ENCODE assay signal across 1 cellular context in genomic region chr13:95226932-95227718, GRCh38.
A peak's percentile ranks its signal among the peaks of the same experiment; 100 is the strongest.
TF ChIP-seq lines count a peak whose summit lies in the region.

No MANE protein-coding gene starts in this region.

TF ChIP-seq in GM12878, 131 proteins besides CTCF, POLR2A, EP300 and RAD21 (continued from another document and continues in another):
- TF ChIP-seq ZBTB33 (IDR thresholded peaks at IDR 0.05) (no peak), SREBF1 (IDR thresholded peaks at IDR 0.05; ENCODE audit: low read length) (no peak), IRF3 (IDR thresholded peaks at IDR 0.05) (no peak), GABPA (IDR thresholded peaks at IDR 0.05; ENCODE audit: low read depth) (no peak), JUNB (IDR thresholded peaks at IDR 0.05) (peak; percentile 71), CBX5 (IDR thresholded peaks at IDR 0.05; ENCODE audit: low read depth) (no peak), POLR2AphosphoS2 (IDR thresholded peaks at IDR 0.05; ENCODE audit: low read depth, low read length) (no peak), NFIC (IDR thresholded peaks at IDR 0.05; ENCODE audit: low read depth, low read length) (peak; percentile 80), STAT3 (IDR thresholded peaks at IDR 0.05; ENCODE audit: low read depth, low read length) (no peak), EZH2 (IDR thresholded peaks at IDR 0.05; ENCODE audit: borderline replicate concordance, control insufficient read depth, low read depth, low read length) (no peak), IKZF1 (conservative IDR thresholded peaks at IDR 0.05) (peak; percentile 75), TCF12 (IDR thresholded peaks at IDR 0.05; ENCODE audit: low read depth, low read length) (no peak), PRDM15 (CRISPR knock-in tag; IDR thresholded peaks at IDR 0.05) (no peak), PAX8 (IDR thresholded peaks at IDR 0.05) (no peak), ATF7 (IDR thresholded peaks at IDR 0.05; ENCODE audit: low read depth) (peak; percentile 59), EED (IDR thresholded peaks at IDR 0.05; ENCODE audit: low read depth) (0 out of 2 replicates have a peak, but pooled peaks have one; percentile 21), ASH2L (IDR thresholded peaks at IDR 0.05; ENCODE audit: borderline replicate concordance, low read depth) (0 out of 2 replicates have a peak, but pooled peaks have one; percentile 27), YBX1 (IDR thresholded peaks at IDR 0.05) (no peak), RELA (IDR thresholded peaks at IDR 0.05; ENCODE audit: borderline replicate concordance, partially characterized antibody) (no peak), ZNF592 (IDR thresholded peaks at IDR 0.05) (no peak), E2F4 (IDR thresholded peaks at IDR 0.05; ENCODE audit: low read depth, low read length) (no peak), SREBF2 (IDR thresholded peaks at IDR 0.05; ENCODE audit: low read length) (no peak), RAD51 (IDR thresholded peaks at IDR 0.05) (peak; percentile 71; the same call in 1 of the 2 replicates), ATF2 (IDR thresholded peaks at IDR 0.05; ENCODE audit: low read length) (peak; percentile 50; the same call in 1 of the 2 replicates), BHLHE40 (IDR thresholded peaks at IDR 0.05; ENCODE audit: borderline replicate concordance in 1 of 2, low read depth in 2 of 2, low read length in 1 of 2) (0 out of 4 replicates have a peak, but pooled peaks have one; percentile 12 to 51), SUPT20H (IDR thresholded peaks at IDR 0.05; ENCODE audit: borderline replicate concordance, control insufficient read depth, low read depth, low read length) (no peak), ZNF24 (IDR thresholded peaks at IDR 0.05) (0 out of 2 replicates have a peak, but pooled peaks have one; percentile 3), ZNF217 (IDR thresholded peaks at IDR 0.05) (no peak; the same call in 1 of the 2 replicates), CBFB (IDR thresholded peaks at IDR 0.05; ENCODE audit: low read depth) (no peak), LARP7 (IDR thresholded peaks at IDR 0.05) (no peak), SP1 (IDR thresholded peaks at IDR 0.05; ENCODE audit: low read depth, low read length) (no peak), KDM1A (IDR thresholded peaks at IDR 0.05; ENCODE audit: borderline replicate concordance) (no peak), E2F8 (IDR thresholded peaks at IDR 0.05; ENCODE audit: low read depth, partially characterized antibody) (peak; percentile 34), BACH1 (IDR thresholded peaks at IDR 0.05; ENCODE audit: borderline replicate concordance) (no peak), GATAD2B (conservative IDR thresholded peaks at IDR 0.05; ENCODE audit: low read depth) (0 out of 2 replicates have a peak, but pooled peaks have one; percentile 38), IRF4 (IDR thresholded peaks at IDR 0.05; ENCODE audit: low read depth, low read length) (no peak), SMARCA5 (IDR thresholded peaks at IDR 0.05) (peak; percentile 73), NFYA (IDR thresholded peaks at IDR 0.05; ENCODE audit: borderline replicate concordance, low read depth, low read length) (no peak), DPF2 (IDR thresholded peaks at IDR 0.05) (peak; percentile 68; the same call in 1 of the 2 replicates), MYB (IDR thresholded peaks at IDR 0.05; ENCODE audit: borderline replicate concordance, low read depth, low read length) (no peak), ZNF687 (IDR thresholded peaks at IDR 0.05) (peak; percentile 38; the same call in 1 of the 2 replicates)
